ENCODE assay signal across 8 cellular contexts in genomic region chr17:29591737-29592624, GRCh38. TPM values are rescaled to one million over a fixed set of nuclear protein-coding genes. Genes with fewer than 3 reads are reported as not detected.
DNase-seq lines count a peak whose midpoint lies in the region; ATAC-seq and TF ChIP-seq lines count a peak whose summit lies in the region.

No MANE protein-coding gene starts in this region.

- no peak overlapping the region for H4K91ac ChIP-seq in H9 (ENCODE audit: insufficient read length, low read depth, low read length)

- H3K27me3 Mint-ChIP-seq in H9 (ENCODE audit: low read depth) (peaks cover 5% of the 10 kb centered on the region), WTC11 (ENCODE audit: low read depth) (peaks cover 4% of the 10 kb centered on the region; the same call in 1 of the 2 replicates)

- H3K79me2 ChIP-seq in H9 (ENCODE audit: insufficient read depth, low read length): peaks cover 16% of the 10 kb centered on the region; the same call in 1 of the 2 replicates

- H3K27ac ChIP-seq in H9 (ENCODE audit: insufficient read length, low read depth, low read length): no peak overlapping the region

- H2BK12ac ChIP-seq in H9 (ENCODE audit: insufficient read length, low read depth, low read length): no peak overlapping the region

- no peak overlapping the region for H3K23ac ChIP-seq in H9 (ENCODE audit: insufficient read length, low read depth, low read length)

- no peaks in the 10 kb centered on the region for H3K9me3 ChIP-seq in H9 (ENCODE audit: control insufficient read depth, low read depth, low read length)

- no peak overlapping the region for H3K9ac ChIP-seq in H9 (ENCODE audit: extremely low read depth, insufficient read length, low read length)

- H2BK20ac ChIP-seq in H9 (ENCODE audit: low read depth, low read length, poor library complexity, severe bottlenecking): no peak overlapping the region

- H2AFZ ChIP-seq in H9 (ENCODE audit: low read length): peak overlapping the region; percentile 49

- no peak overlapping the region for H3K4ac ChIP-seq in H9 (ENCODE audit: low read depth, low read length)

- H3K23me2 ChIP-seq in H9 (ENCODE audit: insufficient read length, low read depth, low read length, poor library complexity, severe bottlenecking): peaks cover 37% of the 10 kb centered on the region

- DNase-seq in AG10803 (ENCODE audit: low read depth) (peak; percentile 61), H9 (peak; percentile 98), NCI-H2227 treated with DMSO at 0.1 percent for 48 hours (lab: John Stamatoyannopoulos, UW) (peak; percentile 78), WTC11 (ENCODE audit: low spot score) (peak; percentile 99), cardiac fibroblast (ENCODE audit: low read depth in 2 of 2) (peak; percentile 66 to 83), iris pigment epithelial cell (ENCODE audit: low read depth) (peak; percentile 72)
- DNase-seq in stimulated activated CD4-positive, alpha-beta T cell treated with anti-CD3 and anti-CD28 coated beads, Interleukin-12 subunit alpha, Interleukin-12 subunit beta, amount 100 ng/mL, for 24 hours (ENCODE audit: low read depth in 2 of 2): peak; percentile 66 to 85

- no peaks in the 10 kb centered on the region for H3K27me3 ChIP-seq in H9 (ENCODE audit: insufficient read depth, low read length)

- peak overlapping the region; percentile 91 to 96 (median 95) for H3K27ac Mint-ChIP-seq in H9
- peak overlapping the region; percentile 91 for H3K27ac Mint-ChIP-seq in WTC11

- H4K5ac ChIP-seq in H9 (ENCODE audit: insufficient read length, low read depth, low read length): no peak overlapping the region

- H3K4me3 ChIP-seq in AG10803 (ENCODE audit: low read length) (peak overlapping the region; percentile 12; the same call in 1 of the 2 replicates), cardiac fibroblast (replicated peaks in 1 of 2; ENCODE audit: low read depth in 2 of 2, low read length in 2 of 2) (peak overlapping the region in 1 of 2 donors; percentile 18)

- no peak overlapping the region for H4K8ac ChIP-seq in H9 (replicated peaks; ENCODE audit: insufficient read length, low read depth, low read length)

- TF ChIP-seq CTCF in AG10803 (conservative IDR thresholded peaks at IDR 0.05; ENCODE audit: low read length): peak; percentile 70
- TF ChIP-seq CTCF in H9 (conservative IDR thresholded peaks at IDR 0.05): peak; percentile 99
- peak; percentile 96 for TF ChIP-seq CTCF in WTC11 (IDR thresholded peaks at IDR 0.05)
- peak; percentile 95 for TF ChIP-seq CTCF in cardiac fibroblast (IDR thresholded peaks at IDR 0.05; ENCODE audit: low read depth, low read length)

- no CpG with 5 or more reads among the region's 27 CpGs for WGBS in H9 (ENCODE audit: extremely low coverage, insufficient read length, low lambda C conversion rate)

- H3K36me3 Mint-ChIP-seq in H9 (ENCODE audit: insufficient read depth in 1 of 3, low read depth in 3 of 3) (peaks cover 0 to 1% (median 0%) of the 10 kb centered on the region in 3 experiments; a peak in 1 of 7 replicates), WTC11 (no peaks in the 10 kb centered on the region)

- H3K4me3 Mint-ChIP-seq in H9 (peak overlapping the region; percentile 81 to 90), WTC11 (peak overlapping the region; percentile 87)

- no peaks in the 10 kb centered on the region for H3K79me1 ChIP-seq in H9 (ENCODE audit: insufficient read depth, low read depth, low read length, poor library complexity, severe bottlenecking)

- no peak overlapping the region for H2BK120ac ChIP-seq in H9 (ENCODE audit: low read depth, low read length, poor library complexity, severe bottlenecking)

- CTCF ChIA-PET in WTC11 (lab: Charles Lee): interaction anchor here (0.6 to 4.7 kb wide), 29 partner anchors 8 to 513 kb away, joined by 3 to 272 read pairs (median 7); partner anchors contain the start of genes ABHD15, CORO6, MYO18A and SSH2

- H3K18ac ChIP-seq in H9 (ENCODE audit: insufficient read length, low read depth, low read length): peak overlapping the region; percentile 6

- no peak overlapping the region for H3K56ac ChIP-seq in H9 (ENCODE audit: insufficient read length, low read depth, low read length)

- peaks cover 44 to 64% of the 10 kb centered on the region in 2 experiments for H3K4me1 Mint-ChIP-seq in H9
- peaks cover 53% of the 10 kb centered on the region for H3K4me1 Mint-ChIP-seq in WTC11

- ATAC-seq in WTC11 (peak; percentile 60), HG03442 (IDR thresholded peaks at IDR 0.05; ENCODE audit: unreplicated experiment) (no peak)

- H3K14ac ChIP-seq in H9 (ENCODE audit: insufficient read depth, low read length): no peak overlapping the region

- POLR2A ChIA-PET in WTC11 (lab: Charles Lee): interaction anchor here (0.9 to 3.1 kb wide), 7 partner anchors 11 to 298 kb away, joined by 3 to 12 read pairs (median 3); partner anchors contain the start of genes ABHD15, NUFIP2 and TP53I13

- no peak overlapping the region for H2AK5ac ChIP-seq in H9 (ENCODE audit: insufficient read length, low read length)

- peaks cover 5% of the 10 kb centered on the region; the same call in 1 of the 2 replicates for H3K4me1 ChIP-seq in H9 (ENCODE audit: insufficient read depth, low read length)

- no peak overlapping the region for H3T11ph ChIP-seq in H9 (ENCODE audit: low read length)

- H3K4me2 ChIP-seq in H9 (ENCODE audit: insufficient read depth, insufficient read length, low read length): peak overlapping the region; percentile 69

- H4K20me1 ChIP-seq in H9 (ENCODE audit: control insufficient read depth, insufficient read depth, insufficient read length): no peaks in the 10 kb centered on the region

- no peak overlapping the region for H2BK5ac ChIP-seq in H9 (ENCODE audit: insufficient read length, low read length)

- H2BK15ac ChIP-seq in H9 (ENCODE audit: low read depth, low read length): no peak overlapping the region

- H3K9me3 Mint-ChIP-seq in H9 (no peaks in the 10 kb centered on the region), WTC11 (no peaks in the 10 kb centered on the region)

TF ChIP-seq in WTC11, 78 proteins besides CTCF, POLR2A, EP300 and RAD21 (continues in another document):
- TF ChIP-seq ATF2 (CRISPR knock-in tag; IDR thresholded peaks at IDR 0.05; ENCODE audit: borderline replicate concordance, low read depth) (no peak), PRDM15 (CRISPR knock-in tag; IDR thresholded peaks at IDR 0.05) (no peak), PRRX2 (CRISPR knock-in tag; IDR thresholded peaks at IDR 0.05) (no peak), CBFB (CRISPR knock-in tag; IDR thresholded peaks at IDR 0.05; ENCODE audit: low read depth) (no peak), MLX (CRISPR knock-in tag; IDR thresholded peaks at IDR 0.05) (no peak), ATF1 (CRISPR knock-in tag; IDR thresholded peaks at IDR 0.05) (no peak), ZNF263 (CRISPR knock-in tag; IDR thresholded peaks at IDR 0.05; ENCODE audit: low read depth) (peak; percentile 86; the same call in 1 of the 2 replicates), TCF7 (CRISPR knock-in tag; IDR thresholded peaks at IDR 0.05; ENCODE audit: low read depth) (no peak), ZBTB21 (CRISPR knock-in tag; IDR thresholded peaks at IDR 0.05; ENCODE audit: borderline replicate concordance) (0 out of 2 replicates have a peak, but pooled peaks have one; percentile 15)

RNA-seq across cellular contexts. Expression of gene ANKRD13B, which starts 1.0 kb away (rescaled TPM):
- total RNA-seq in H9 (2021) (21.6 and 24.2 TPM in 2 replicates), WTC11 (2021) (29.8 to 45.5 TPM (median 32.2 TPM) in 3 replicates)

RNA-seq across cellular contexts. Expression of gene GIT1, which starts 2.5 kb away (rescaled TPM):
- total RNA-seq in H9 (2021): 47.0 and 47.4 TPM in 2 replicates
- 43.9 to 66.9 TPM (median 45.0 TPM) in 3 replicates for total RNA-seq in WTC11 (2021)

RNA-seq across cellular contexts. Expression of gene TP53I13, which starts 23.5 kb away (rescaled TPM):
- 27.1 and 28.1 TPM in 2 replicates for total RNA-seq in H9 (2021)
- 33.1 to 41.9 TPM (median 36.7 TPM) in 3 replicates for total RNA-seq in WTC11 (2021)

RNA-seq across cellular contexts. Expression of gene ABHD15, which starts 25.1 kb away (rescaled TPM):
- total RNA-seq in H9 (2021) (1.7 and 2.5 TPM in 2 replicates), WTC11 (2021) (2.6 to 3.3 TPM (median 2.8 TPM) in 3 replicates)

RNA-seq across cellular contexts. Expression of gene CORO6, which starts 30.7 kb away (rescaled TPM):
- total RNA-seq in H9 (2021) (2.3 and 2.6 TPM in 2 replicates), WTC11 (2021) (6.4 to 8.9 TPM (median 7.5 TPM) in 3 replicates)
